In genomic region chr12:4273651-4274395, GRCh38 we compare ENCODE assay signal across 8 cellular contexts. TPM values are rescaled to one million over a fixed set of nuclear protein-coding genes. Genes with fewer than 3 reads are reported as not detected.
DNase-seq lines count a peak whose midpoint lies in the region; ATAC-seq, FAIRE-seq and TF ChIP-seq lines count a peak whose summit lies in the region.

Gene CCND2 (plus strand): TSS chr12:4273762. CDS start chr12:4274041, 279 bp downstream.

- 0 out of 2 replicates have a peak, but pooled peaks cover 8% of the 10 kb centered on the region for H4K20me1 ChIP-seq in GM12878 (ENCODE audit: control insufficient read depth, insufficient read depth)

- WGBS in GM12878 (ENCODE audit: insufficient coverage, insufficient replicate concordance, low lambda C conversion rate, missing lambda C conversion rate) = 1% methylated on average over 47 of the region's 52 CpGs

- FAIRE-seq in GM12878 (lab: Jason Lieb, UNC) = peak; percentile 65

- DNase-seq in T-helper 2 cell = peak; percentile 43 to 89 (median 67)
- peak; percentile 69 for DNase-seq in GM12878 (ENCODE audit: low read depth, low spot score)
- DNase-seq in hypothalamus (lab: John Stamatoyannopoulos, UW) = peak in 39 of 51 donors; percentile 31 to 86 (median 67)
- peak; percentile 82 for DNase-seq in putamen (ENCODE audit: low spot score)
- no peak for DNase-seq in NCI-H187 treated with DMSO at 0.1 percent for 48 hours (lab: John Stamatoyannopoulos, UW)
- DNase-seq in GOT3 (lab: John Stamatoyannopoulos, UW) = no peak

- H3K79me2 ChIP-seq in GM12878 (ENCODE audit: control insufficient read depth, insufficient read depth, low read length) = peaks cover 71% of the 10 kb centered on the region

- POLR2A ChIA-PET in GM12878 (lab: Charles Lee) = interaction anchor here (0.5 to 12.1 kb wide), 8 partner anchors 12 to 398 kb away, joined by 3 to 193 read pairs (median 28); no protein-coding TSS in a partner anchor

- no peaks in the 10 kb centered on the region for H3K27me3 ChIP-seq in GM12878 (replicated peaks in 1 of 2; ENCODE audit: control insufficient read depth in 2 of 2, insufficient read depth in 2 of 2, low read length in 1 of 2)

- CTCF ChIA-PET in GM12878 (lab: Yijun Ruan, JAX) = interaction anchor here (1.1 to 13.0 kb wide), 6 partner anchors 58 to 167 kb away, joined by 4 to 184 read pairs (median 58); no protein-coding TSS in a partner anchor

- TF ChIP-seq POLR2A in GM10847 (IDR thresholded peaks at IDR 0.05; ENCODE audit: extremely low read depth, insufficient read length) (peak; percentile 92), GM12878 (IDR thresholded peaks at IDR 0.05; ENCODE audit: low read depth, low read length) (peak; percentile 93)

- TF ChIP-seq CTCF in GM12878 (IDR thresholded peaks at IDR 0.05 in 2 of 3, conservative IDR thresholded peaks at IDR 0.05 in 1 of 3; ENCODE audit: control insufficient read depth in 2 of 3, extremely low read depth in 1 of 3, insufficient read depth in 1 of 3, low read depth in 3 of 3, low read length in 3 of 3) = no peak

- H2AFZ ChIP-seq in GM12878 (ENCODE audit: control insufficient read depth, low read depth, low read length) = peak within 1 kb of the TSS; percentile 66

- H3K9me3 ChIP-seq in GM12878 (replicated peaks; ENCODE audit: control insufficient read depth, insufficient read depth, low read length) = no peaks in the 10 kb centered on the region

- H3K4me2 ChIP-seq in GM12878 (ENCODE audit: control insufficient read depth, insufficient read depth) = peak within 1 kb of the TSS; percentile 81

- TF ChIP-seq RAD21 in GM12878 (IDR thresholded peaks at IDR 0.05; ENCODE audit: insufficient read depth, low read depth, low read length) = no peak

- TSS peak; percentile 60 for BruUV-seq in GM12878 (replicated peaks; lab: Mats Ljungman, UMichigan)

- peak within 1 kb of the TSS; percentile 99 for H3K4me3 ChIP-seq in GM12878

- in situ Hi-C loops in GM12878 (cut with MboI) = loop anchor here (10.0 kb wide), 1 partner anchor 129 kb away; no protein-coding TSS in a partner anchor

- peaks cover 5 to 15% of the 10 kb centered on the region in 2 experiments for H3K36me3 ChIP-seq in GM12878 (ENCODE audit: control insufficient read depth in 2 of 2, insufficient read depth in 2 of 2, low read length in 1 of 2)

- intact Hi-C loops in GM12878 (cut with micrococcal nuclease; ENCODE audit: unreplicated experiment) = loop anchor here (1.0 to 10.0 kb wide), 4 partner anchors 59 to 402 kb away; partner anchors contain the start of gene PARP11

- peak; percentile 28 for ATAC-seq in HG03039 (IDR thresholded peaks at IDR 0.05; ENCODE audit: unreplicated experiment)
- peak; percentile 49 for ATAC-seq in GM12878

- RAD21 ChIA-PET in GM12878 (lab: Charles Lee; ENCODE audit: unreplicated experiment) = interaction anchor here (0.8 to 8.1 kb wide), 14 partner anchors 9 to 275 kb away, joined by 3 to 171 read pairs (median 22); no protein-coding TSS in a partner anchor

- H3K9ac ChIP-seq in GM12878 (ENCODE audit: control insufficient read depth, insufficient read depth, low read length) = peak within 1 kb of the TSS; percentile 96

- SMC1A ChIA-PET in GM12878 (lab: Charles Lee; ENCODE audit: uncharacterized antibody, unreplicated experiment) = interaction anchor here (1.0 to 14.5 kb wide), 7 partner anchors 11 to 166 kb away, joined by 3 to 344 read pairs (median 12); no protein-coding TSS in a partner anchor

- peaks cover 25% of the 10 kb centered on the region for H3K4me1 ChIP-seq in GM12878 (ENCODE audit: control insufficient read depth, insufficient read depth, low read length)

- peak within 1 kb of the TSS; percentile 86 for H3K27ac ChIP-seq in GM12878 (ENCODE audit: control insufficient read depth, insufficient read depth)

- 0 out of 4 replicates have a peak, but pooled peaks of 1 of the 2 experiments have one; percentile 28 for TF ChIP-seq EP300 in GM12878 (IDR thresholded peaks at IDR 0.05; ENCODE audit: borderline replicate concordance in 1 of 2, control insufficient read depth in 1 of 2, low read depth in 2 of 2, low read length in 2 of 2)

TF ChIP-seq in GM12878, 131 proteins besides CTCF, POLR2A, EP300 and RAD21 (continues in another document):
- TF ChIP-seq ESRRA (IDR thresholded peaks at IDR 0.05; ENCODE audit: low read length) (no peak), EED (IDR thresholded peaks at IDR 0.05; ENCODE audit: low read depth) (peak; percentile 66; the same call in 1 of the 2 replicates), ATF3 (IDR thresholded peaks at IDR 0.05; ENCODE audit: borderline replicate concordance, extremely low read depth, low read depth, low read length) (no peak), SMAD5 (IDR thresholded peaks at IDR 0.05; ENCODE audit: low read depth) (peak; percentile 91), MLLT1 (IDR thresholded peaks at IDR 0.05) (peak; percentile 92), ZBTB33 (IDR thresholded peaks at IDR 0.05) (no peak), RFX5 (IDR thresholded peaks at IDR 0.05; ENCODE audit: low read depth, low read length) (0 out of 2 replicates have a peak, but pooled peaks have one; percentile 12), NR2C1 (IDR thresholded peaks at IDR 0.05) (no peak), SUPT20H (IDR thresholded peaks at IDR 0.05; ENCODE audit: borderline replicate concordance, control insufficient read depth, low read depth, low read length) (no peak), BCL11A (IDR thresholded peaks at IDR 0.05; ENCODE audit: low read depth, low read length) (0 out of 2 replicates have a peak, but pooled peaks have one; percentile 31), NR2C2 (IDR thresholded peaks at IDR 0.05; ENCODE audit: borderline replicate concordance, control insufficient read depth, insufficient read length, low read depth) (no peak), SREBF1 (IDR thresholded peaks at IDR 0.05; ENCODE audit: low read length) (no peak), NFYA (IDR thresholded peaks at IDR 0.05; ENCODE audit: borderline replicate concordance, low read depth, low read length) (no peak), NBN (IDR thresholded peaks at IDR 0.05) (peak; percentile 95), SIN3A (IDR thresholded peaks at IDR 0.05; ENCODE audit: low read depth, low read length) (peak; percentile 50; the same call in 1 of the 2 replicates), LARP7 (IDR thresholded peaks at IDR 0.05) (peak; percentile 68; the same call in 1 of the 2 replicates), SPI1 (IDR thresholded peaks at IDR 0.05; ENCODE audit: borderline replicate concordance, insufficient read depth, low read depth, low read length) (no peak), MTA2 (IDR thresholded peaks at IDR 0.05; ENCODE audit: low read depth) (peak; percentile 70), BMI1 (IDR thresholded peaks at IDR 0.05; ENCODE audit: borderline replicate concordance) (no peak), IKZF2 (IDR thresholded peaks at IDR 0.05) (peak; percentile 79 to 82)

RNA-seq across cellular contexts. Expression of gene CCND2, which starts in this region (rescaled TPM):
- total RNA-seq in GM12878 (2013; cell fraction: nucleolus; rRNA removed) = 335 and 378 TPM in 2 replicates
- 141 and 159 TPM in 2 replicates for total RNA-seq in GM12878 (2014; rRNA removed)
- total RNA-seq in GM12878 (2014; rRNA removed; fragmentation: Illumina TruSeq; extraction: Trizol) = 162 and 163 TPM in 2 replicates
- 248 and 260 TPM in 2 replicates for total RNA-seq in GM12878 (2021)
- 36.8 TPM for polyA plus RNA-seq in GM12878 (2011; ENCODE audit: low read depth)
- 256 and 263 TPM in 2 replicates for polyA plus RNA-seq in GM12878 (2011; rRNA removed)
- polyA plus RNA-seq in GM12878 (2011; cell fraction: cytosol; rRNA removed) = 171 and 198 TPM in 2 replicates
- 186 and 241 TPM in 2 replicates for polyA plus RNA-seq in GM12878 (2011; cell fraction: nucleus; rRNA removed)
- polyA plus RNA-seq in GM12878 (2012) = 55.9 and 67.6 TPM in 2 replicates
- polyA plus RNA-seq in GM12878 (2014; fragmentation: Illumina TruSeq; extraction: Trizol) = 37.5 and 44.7 TPM in 2 replicates
- 100 to 1,000 TPM in 1 of 2 experiments, 10 to 100 TPM in 1; 30.1 to 100 TPM for polyA plus RNA-seq in GM12878 (2014; fragmentation: Nextera tagmentation; extraction: Ambion mirVana)
- polyA plus RNA-seq in GM12878 (2014; rRNA removed) = 73.6 and 78.9 TPM in 2 replicates
- 100 to 1,000 TPM; 183 to 200 TPM for polyA plus RNA-seq in GM12878 (2016; fragmentation: Nextera tagmentation; extraction: Ambion mirVana)
- 651 and 710 TPM in 2 replicates for polyA minus RNA-seq in GM12878 (2011; rRNA and poly(A)+ RNA removed)
- 245 and 274 TPM in 2 replicates for polyA minus RNA-seq in GM12878 (2011; cell fraction: cytosol; rRNA and poly(A)+ RNA removed)
- polyA minus RNA-seq in GM12878 (2011; cell fraction: nucleus; rRNA and poly(A)+ RNA removed) = 123 and 187 TPM in 2 replicates

Comparison
In these comparisons a context has a peak if more than half of its experiments do, and no peak if none do; other contexts are left out.
1. DNase-seq: peak in T-helper 2 cell (5 of 5), GM12878 (single experiment), hypothalamus (39 of 51) and putamen (single experiment); none in NCI-H187 treated with DMSO at 0.1 percent for 48 hours (single experiment) and GOT3 (single experiment).